In the genomic region with DNA sequence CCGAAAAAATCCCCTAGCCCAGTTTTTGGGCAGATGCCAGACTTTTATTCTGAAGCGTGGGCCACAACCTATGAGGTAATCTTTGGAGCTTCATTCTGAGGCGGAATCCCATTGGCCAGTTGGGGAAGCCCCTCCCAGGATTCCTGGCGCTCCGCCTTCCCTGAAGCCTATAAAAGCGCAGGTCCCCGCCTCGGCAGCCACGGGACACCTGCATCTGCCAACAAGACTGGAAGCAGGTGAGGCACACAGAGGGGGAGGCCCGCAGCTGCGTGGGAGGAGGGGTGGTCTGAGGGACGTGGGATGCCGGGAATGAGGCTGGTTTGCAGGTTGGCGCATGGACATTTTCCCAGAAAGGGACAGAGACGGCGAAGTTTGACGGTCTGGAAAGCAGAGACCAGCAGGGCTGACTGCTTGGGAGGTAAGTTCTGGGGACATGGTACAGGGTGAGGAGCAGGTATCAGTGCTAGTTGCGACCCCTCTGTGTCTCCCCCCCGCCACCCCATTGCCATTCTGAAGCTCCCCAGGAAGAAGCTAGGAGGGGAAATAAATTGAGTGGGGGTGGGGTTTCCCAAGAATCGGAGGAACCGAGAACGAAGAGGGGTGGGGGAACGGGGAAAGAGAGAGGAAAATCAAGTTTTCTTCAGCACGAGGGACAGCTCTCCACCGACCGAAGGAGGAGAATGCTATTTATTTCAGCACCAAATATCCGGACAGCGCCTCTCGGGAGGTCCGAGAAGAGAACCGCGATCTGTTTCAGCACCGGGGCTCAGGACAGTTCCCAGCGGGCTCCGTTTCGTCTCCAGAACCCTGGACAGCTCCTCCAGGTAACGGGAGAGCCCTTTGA, we compare ENCODE assay signal across 1 cellular context.
A peak's percentile ranks its signal among the peaks of the same experiment; 100 is the strongest.
TF ChIP-seq lines count a peak whose summit lies in the region.

No MANE protein-coding gene starts in this region.

TF ChIP-seq in GM12878, 131 proteins besides CTCF, POLR2A, EP300 and RAD21 (continued from another document and continues in another):
- TF ChIP-seq, protein P1, sequence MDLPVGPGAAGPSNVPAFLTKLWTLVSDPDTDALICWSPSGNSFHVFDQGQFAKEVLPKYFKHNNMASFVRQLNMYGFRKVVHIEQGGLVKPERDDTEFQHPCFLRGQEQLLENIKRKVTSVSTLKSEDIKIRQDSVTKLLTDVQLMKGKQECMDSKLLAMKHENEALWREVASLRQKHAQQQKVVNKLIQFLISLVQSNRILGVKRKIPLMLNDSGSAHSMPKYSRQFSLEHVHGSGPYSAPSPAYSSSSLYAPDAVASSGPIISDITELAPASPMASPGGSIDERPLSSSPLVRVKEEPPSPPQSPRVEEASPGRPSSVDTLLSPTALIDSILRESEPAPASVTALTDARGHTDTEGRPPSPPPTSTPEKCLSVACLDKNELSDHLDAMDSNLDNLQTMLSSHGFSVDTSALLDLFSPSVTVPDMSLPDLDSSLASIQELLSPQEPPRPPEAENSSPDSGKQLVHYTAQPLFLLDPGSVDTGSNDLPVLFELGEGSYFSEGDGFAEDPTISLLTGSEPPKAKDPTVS (IDR thresholded peaks at IDR 0.05; ENCODE audit: low read depth, low read length): 0 out of 2 replicates have a peak, but pooled peaks have one; percentile 42
- no peak for TF ChIP-seq RFX5 (IDR thresholded peaks at IDR 0.05; ENCODE audit: low read depth, low read length)
- no peak for TF ChIP-seq ZNF274 (IDR thresholded peaks at IDR 0.05; ENCODE audit: insufficient read depth, insufficient read length)
- TF ChIP-seq PAX5 (IDR thresholded peaks at IDR 0.05; ENCODE audit: borderline replicate concordance, low read depth, low read length): no peak
- no peak for TF ChIP-seq POLR2AphosphoS5 (IDR thresholded peaks at IDR 0.05; ENCODE audit: low read length)
- peak; percentile 100 for TF ChIP-seq SREBF1 (IDR thresholded peaks at IDR 0.05; ENCODE audit: low read length)
- TF ChIP-seq HDAC2 (IDR thresholded peaks at IDR 0.05): peak; percentile 90
- TF ChIP-seq MYB (IDR thresholded peaks at IDR 0.05; ENCODE audit: borderline replicate concordance, low read depth, low read length): no peak
- TF ChIP-seq IRF4 (IDR thresholded peaks at IDR 0.05; ENCODE audit: low read depth, low read length): peak; percentile 52; the same call in 1 of the 2 replicates
- peak; percentile 73 for TF ChIP-seq ZNF24 (IDR thresholded peaks at IDR 0.05)
- TF ChIP-seq CREB1 (IDR thresholded peaks at IDR 0.05; ENCODE audit: low read depth): 0 out of 2 replicates have a peak, but pooled peaks have one; percentile 30
- TF ChIP-seq, protein P2, sequence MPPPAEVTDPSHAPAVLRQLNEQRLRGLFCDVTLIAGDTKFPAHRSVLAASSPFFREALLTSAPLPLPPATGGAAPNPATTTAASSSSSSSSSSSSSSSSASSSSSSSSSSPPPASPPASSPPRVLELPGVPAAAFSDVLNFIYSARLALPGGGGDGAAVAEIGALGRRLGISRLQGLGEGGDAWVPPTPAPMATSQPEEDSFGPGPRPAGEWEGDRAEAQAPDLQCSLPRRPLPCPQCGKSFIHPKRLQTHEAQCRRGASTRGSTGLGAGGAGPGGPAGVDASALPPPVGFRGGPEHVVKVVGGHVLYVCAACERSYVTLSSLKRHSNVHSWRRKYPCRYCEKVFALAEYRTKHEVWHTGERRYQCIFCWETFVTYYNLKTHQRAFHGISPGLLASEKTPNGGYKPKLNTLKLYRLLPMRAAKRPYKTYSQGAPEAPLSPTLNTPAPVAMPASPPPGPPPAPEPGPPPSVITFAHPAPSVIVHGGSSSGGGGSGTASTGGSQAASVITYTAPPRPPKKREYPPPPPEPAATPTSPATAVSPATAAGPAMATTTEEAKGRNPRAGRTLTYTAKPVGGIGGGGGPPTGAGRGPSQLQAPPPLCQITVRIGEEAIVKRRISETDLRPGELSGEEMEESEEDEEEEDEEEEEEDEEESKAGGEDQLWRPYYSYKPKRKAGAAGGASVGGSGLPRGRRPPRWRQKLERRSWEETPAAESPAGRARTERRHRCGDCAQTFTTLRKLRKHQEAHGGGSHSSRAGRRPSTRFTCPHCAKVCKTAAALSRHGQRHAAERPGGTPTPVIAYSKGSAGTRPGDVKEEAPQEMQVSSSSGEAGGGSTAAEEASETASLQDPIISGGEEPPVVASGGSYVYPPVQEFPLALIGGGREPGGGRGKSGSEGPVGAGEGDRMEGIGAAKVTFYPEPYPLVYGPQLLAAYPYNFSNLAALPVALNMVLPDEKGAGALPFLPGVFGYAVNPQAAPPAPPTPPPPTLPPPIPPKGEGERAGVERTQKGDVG (CRISPR knock-in tag; IDR thresholded peaks at IDR 0.05): 0 out of 2 replicates have a peak, but pooled peaks have one; percentile 65
- peak; percentile 100 for TF ChIP-seq SIN3A (IDR thresholded peaks at IDR 0.05; ENCODE audit: low read depth, low read length)
- TF ChIP-seq ZNF622 (IDR thresholded peaks at IDR 0.05): no peak
- TF ChIP-seq PAX8 (IDR thresholded peaks at IDR 0.05): no peak
- TF ChIP-seq YY1 (IDR thresholded peaks at IDR 0.05; ENCODE audit: low read depth, low read length): 0 out of 2 replicates have a peak, but pooled peaks have one; percentile 45
- peak; percentile 82 for TF ChIP-seq NR2C1 (IDR thresholded peaks at IDR 0.05)
- peak; percentile 96 for TF ChIP-seq MXI1 (IDR thresholded peaks at IDR 0.05; ENCODE audit: low read depth, low read length)
- TF ChIP-seq, protein P3, sequence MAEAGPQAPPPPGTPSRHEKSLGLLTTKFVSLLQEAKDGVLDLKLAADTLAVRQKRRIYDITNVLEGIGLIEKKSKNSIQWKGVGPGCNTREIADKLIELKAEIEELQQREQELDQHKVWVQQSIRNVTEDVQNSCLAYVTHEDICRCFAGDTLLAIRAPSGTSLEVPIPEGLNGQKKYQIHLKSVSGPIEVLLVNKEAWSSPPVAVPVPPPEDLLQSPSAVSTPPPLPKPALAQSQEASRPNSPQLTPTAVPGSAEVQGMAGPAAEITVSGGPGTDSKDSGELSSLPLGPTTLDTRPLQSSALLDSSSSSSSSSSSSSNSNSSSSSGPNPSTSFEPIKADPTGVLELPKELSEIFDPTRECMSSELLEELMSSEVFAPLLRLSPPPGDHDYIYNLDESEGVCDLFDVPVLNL (IDR thresholded peaks at IDR 0.05; ENCODE audit: low read depth, low read length): no peak
- no peak for TF ChIP-seq SMC3 (IDR thresholded peaks at IDR 0.05; ENCODE audit: borderline replicate concordance, low read length)
- peak; percentile 99 for TF ChIP-seq RCOR1 (conservative IDR thresholded peaks at IDR 0.05; ENCODE audit: low read depth, low read length)
- no peak for TF ChIP-seq STAT3 (IDR thresholded peaks at IDR 0.05; ENCODE audit: low read depth, low read length)
- no peak for TF ChIP-seq EZH2 (IDR thresholded peaks at IDR 0.05; ENCODE audit: borderline replicate concordance, control insufficient read depth, low read depth, low read length)
- TF ChIP-seq JUNB (IDR thresholded peaks at IDR 0.05): no peak
- TF ChIP-seq, protein P4, sequence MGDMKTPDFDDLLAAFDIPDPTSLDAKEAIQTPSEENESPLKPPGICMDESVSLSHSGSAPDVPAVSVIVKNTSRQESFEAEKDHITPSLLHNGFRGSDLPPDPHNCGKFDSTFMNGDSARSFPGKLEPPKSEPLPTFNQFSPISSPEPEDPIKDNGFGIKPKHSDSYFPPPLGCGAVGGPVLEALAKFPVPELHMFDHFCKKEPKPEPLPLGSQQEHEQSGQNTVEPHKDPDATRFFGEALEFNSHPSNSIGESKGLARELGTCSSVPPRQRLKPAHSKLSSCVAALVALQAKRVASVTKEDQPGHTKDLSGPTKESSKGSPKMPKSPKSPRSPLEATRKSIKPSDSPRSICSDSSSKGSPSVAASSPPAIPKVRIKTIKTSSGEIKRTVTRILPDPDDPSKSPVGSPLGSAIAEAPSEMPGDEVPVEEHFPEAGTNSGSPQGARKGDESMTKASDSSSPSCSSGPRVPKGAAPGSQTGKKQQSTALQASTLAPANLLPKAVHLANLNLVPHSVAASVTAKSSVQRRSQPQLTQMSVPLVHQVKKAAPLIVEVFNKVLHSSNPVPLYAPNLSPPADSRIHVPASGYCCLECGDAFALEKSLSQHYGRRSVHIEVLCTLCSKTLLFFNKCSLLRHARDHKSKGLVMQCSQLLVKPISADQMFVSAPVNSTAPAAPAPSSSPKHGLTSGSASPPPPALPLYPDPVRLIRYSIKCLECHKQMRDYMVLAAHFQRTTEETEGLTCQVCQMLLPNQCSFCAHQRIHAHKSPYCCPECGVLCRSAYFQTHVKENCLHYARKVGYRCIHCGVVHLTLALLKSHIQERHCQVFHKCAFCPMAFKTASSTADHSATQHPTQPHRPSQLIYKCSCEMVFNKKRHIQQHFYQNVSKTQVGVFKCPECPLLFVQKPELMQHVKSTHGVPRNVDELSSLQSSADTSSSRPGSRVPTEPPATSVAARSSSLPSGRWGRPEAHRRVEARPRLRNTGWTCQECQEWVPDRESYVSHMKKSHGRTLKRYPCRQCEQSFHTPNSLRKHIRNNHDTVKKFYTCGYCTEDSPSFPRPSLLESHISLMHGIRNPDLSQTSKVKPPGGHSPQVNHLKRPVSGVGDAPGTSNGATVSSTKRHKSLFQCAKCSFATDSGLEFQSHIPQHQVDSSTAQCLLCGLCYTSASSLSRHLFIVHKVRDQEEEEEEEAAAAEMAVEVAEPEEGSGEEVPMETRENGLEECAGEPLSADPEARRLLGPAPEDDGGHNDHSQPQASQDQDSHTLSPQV (IDR thresholded peaks at IDR 0.05): no peak
- TF ChIP-seq BMI1 (IDR thresholded peaks at IDR 0.05; ENCODE audit: borderline replicate concordance): no peak
- TF ChIP-seq EED (IDR thresholded peaks at IDR 0.05; ENCODE audit: low read depth): 0 out of 2 replicates have a peak, but pooled peaks have one; percentile 25
- peak; percentile 85; the same call in 1 of the 2 replicates for TF ChIP-seq CBX5 (IDR thresholded peaks at IDR 0.05; ENCODE audit: low read depth)
- no peak for TF ChIP-seq HDGF (IDR thresholded peaks at IDR 0.05)
- TF ChIP-seq HDAC6 (IDR thresholded peaks at IDR 0.05; ENCODE audit: unreplicated experiment): no peak
- TF ChIP-seq, protein P5, sequence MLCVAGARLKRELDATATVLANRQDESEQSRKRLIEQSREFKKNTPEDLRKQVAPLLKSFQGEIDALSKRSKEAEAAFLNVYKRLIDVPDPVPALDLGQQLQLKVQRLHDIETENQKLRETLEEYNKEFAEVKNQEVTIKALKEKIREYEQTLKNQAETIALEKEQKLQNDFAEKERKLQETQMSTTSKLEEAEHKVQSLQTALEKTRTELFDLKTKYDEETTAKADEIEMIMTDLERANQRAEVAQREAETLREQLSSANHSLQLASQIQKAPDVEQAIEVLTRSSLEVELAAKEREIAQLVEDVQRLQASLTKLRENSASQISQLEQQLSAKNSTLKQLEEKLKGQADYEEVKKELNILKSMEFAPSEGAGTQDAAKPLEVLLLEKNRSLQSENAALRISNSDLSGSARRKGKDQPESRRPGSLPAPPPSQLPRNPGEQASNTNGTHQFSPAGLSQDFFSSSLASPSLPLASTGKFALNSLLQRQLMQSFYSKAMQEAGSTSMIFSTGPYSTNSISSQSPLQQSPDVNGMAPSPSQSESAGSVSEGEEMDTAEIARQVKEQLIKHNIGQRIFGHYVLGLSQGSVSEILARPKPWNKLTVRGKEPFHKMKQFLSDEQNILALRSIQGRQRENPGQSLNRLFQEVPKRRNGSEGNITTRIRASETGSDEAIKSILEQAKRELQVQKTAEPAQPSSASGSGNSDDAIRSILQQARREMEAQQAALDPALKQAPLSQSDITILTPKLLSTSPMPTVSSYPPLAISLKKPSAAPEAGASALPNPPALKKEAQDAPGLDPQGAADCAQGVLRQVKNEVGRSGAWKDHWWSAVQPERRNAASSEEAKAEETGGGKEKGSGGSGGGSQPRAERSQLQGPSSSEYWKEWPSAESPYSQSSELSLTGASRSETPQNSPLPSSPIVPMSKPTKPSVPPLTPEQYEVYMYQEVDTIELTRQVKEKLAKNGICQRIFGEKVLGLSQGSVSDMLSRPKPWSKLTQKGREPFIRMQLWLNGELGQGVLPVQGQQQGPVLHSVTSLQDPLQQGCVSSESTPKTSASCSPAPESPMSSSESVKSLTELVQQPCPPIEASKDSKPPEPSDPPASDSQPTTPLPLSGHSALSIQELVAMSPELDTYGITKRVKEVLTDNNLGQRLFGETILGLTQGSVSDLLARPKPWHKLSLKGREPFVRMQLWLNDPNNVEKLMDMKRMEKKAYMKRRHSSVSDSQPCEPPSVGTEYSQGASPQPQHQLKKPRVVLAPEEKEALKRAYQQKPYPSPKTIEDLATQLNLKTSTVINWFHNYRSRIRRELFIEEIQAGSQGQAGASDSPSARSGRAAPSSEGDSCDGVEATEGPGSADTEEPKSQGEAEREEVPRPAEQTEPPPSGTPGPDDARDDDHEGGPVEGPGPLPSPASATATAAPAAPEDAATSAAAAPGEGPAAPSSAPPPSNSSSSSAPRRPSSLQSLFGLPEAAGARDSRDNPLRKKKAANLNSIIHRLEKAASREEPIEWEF (IDR thresholded peaks at IDR 0.05; ENCODE audit: insufficient replicate concordance, low read depth, low read length): no peak
- no peak for TF ChIP-seq KDM1A (IDR thresholded peaks at IDR 0.05; ENCODE audit: borderline replicate concordance)
- TF ChIP-seq STAT1 (conservative IDR thresholded peaks at IDR 0.05): no peak
- peak; percentile 60 for TF ChIP-seq RUNX3 (IDR thresholded peaks at IDR 0.05; ENCODE audit: low read length)
- 0 out of 2 replicates have a peak, but pooled peaks have one; percentile 37 for TF ChIP-seq MEF2A (IDR thresholded peaks at IDR 0.05; ENCODE audit: insufficient read depth, low read depth, low read length)
- TF ChIP-seq DPF2 (IDR thresholded peaks at IDR 0.05): no peak
- TF ChIP-seq MTA3 (IDR thresholded peaks at IDR 0.05; ENCODE audit: borderline replicate concordance, low read length): no peak
- peak; percentile 94 for TF ChIP-seq NR2F1 (conservative IDR thresholded peaks at IDR 0.05)
- TF ChIP-seq SPI1 (IDR thresholded peaks at IDR 0.05; ENCODE audit: borderline replicate concordance, insufficient read depth, low read depth, low read length): no peak
- TF ChIP-seq, protein P6, sequence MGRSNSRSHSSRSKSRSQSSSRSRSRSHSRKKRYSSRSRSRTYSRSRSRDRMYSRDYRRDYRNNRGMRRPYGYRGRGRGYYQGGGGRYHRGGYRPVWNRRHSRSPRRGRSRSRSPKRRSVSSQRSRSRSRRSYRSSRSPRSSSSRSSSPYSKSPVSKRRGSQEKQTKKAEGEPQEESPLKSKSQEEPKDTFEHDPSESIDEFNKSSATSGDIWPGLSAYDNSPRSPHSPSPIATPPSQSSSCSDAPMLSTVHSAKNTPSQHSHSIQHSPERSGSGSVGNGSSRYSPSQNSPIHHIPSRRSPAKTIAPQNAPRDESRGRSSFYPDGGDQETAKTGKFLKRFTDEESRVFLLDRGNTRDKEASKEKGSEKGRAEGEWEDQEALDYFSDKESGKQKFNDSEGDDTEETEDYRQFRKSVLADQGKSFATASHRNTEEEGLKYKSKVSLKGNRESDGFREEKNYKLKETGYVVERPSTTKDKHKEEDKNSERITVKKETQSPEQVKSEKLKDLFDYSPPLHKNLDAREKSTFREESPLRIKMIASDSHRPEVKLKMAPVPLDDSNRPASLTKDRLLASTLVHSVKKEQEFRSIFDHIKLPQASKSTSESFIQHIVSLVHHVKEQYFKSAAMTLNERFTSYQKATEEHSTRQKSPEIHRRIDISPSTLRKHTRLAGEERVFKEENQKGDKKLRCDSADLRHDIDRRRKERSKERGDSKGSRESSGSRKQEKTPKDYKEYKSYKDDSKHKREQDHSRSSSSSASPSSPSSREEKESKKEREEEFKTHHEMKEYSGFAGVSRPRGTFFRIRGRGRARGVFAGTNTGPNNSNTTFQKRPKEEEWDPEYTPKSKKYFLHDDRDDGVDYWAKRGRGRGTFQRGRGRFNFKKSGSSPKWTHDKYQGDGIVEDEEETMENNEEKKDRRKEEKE (IDR thresholded peaks at IDR 0.05): no peak
- no peak; the same call in 1 of the 2 replicates for TF ChIP-seq IKZF1 (conservative IDR thresholded peaks at IDR 0.05)
- TF ChIP-seq, protein P7, sequence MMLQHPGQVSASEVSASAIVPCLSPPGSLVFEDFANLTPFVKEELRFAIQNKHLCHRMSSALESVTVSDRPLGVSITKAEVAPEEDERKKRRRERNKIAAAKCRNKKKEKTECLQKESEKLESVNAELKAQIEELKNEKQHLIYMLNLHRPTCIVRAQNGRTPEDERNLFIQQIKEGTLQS (IDR thresholded peaks at IDR 0.05; ENCODE audit: borderline replicate concordance, extremely low read depth, low read depth, low read length): no peak
